1 cellular context compared by ENCODE assay signal in genomic region chr4:124288706-124289486, GRCh38.
TF ChIP-seq lines count a peak whose summit lies in the region.

No MANE protein-coding gene starts in this region.

TF ChIP-seq in WTC11, 78 proteins besides CTCF, POLR2A, EP300 and RAD21 (continued from another document):
- TF ChIP-seq GABPB1 (CRISPR knock-in tag; IDR thresholded peaks at IDR 0.05) (no peak), USF1 (CRISPR knock-in tag; IDR thresholded peaks at IDR 0.05) (no peak), ZNF138 (CRISPR knock-in tag; conservative IDR thresholded peaks at IDR 0.05) (no peak)
TF ChIP-seq in WTC11: peak in this region for 0.
